In the genomic region with DNA sequence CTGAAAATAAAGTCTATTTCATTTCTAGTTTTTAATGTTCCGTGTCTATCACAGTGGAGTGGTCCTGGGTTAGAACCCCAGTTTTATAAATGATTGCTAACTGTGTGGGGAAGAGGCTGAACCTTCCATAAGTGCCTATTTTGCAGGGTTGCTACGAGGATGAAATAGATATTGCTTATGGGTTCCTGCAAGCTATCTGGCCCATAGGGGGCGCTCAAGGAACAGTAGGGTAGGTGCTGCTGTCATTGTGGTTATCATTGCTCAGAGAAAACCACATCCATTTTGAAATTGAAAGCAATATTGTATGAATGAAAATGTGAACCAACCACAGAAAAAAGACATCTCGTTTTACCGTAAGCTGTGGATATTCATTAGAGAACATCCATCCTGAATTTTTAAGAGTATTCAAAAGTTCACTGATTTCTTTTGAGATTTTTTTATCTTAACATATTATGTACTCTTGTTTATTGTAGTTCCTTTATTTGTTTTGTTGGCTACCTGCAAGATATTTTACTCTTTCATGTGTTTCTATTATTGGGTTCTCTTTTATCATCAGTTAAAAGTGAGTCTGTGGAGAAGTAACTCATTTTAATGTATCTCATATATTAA, we compare ENCODE assay signal across 8 cellular contexts.
DNase-seq lines count a peak whose midpoint lies in the region; ATAC-seq and TF ChIP-seq lines count a peak whose summit lies in the region.

No MANE protein-coding gene starts in this region.

- H3K4me1 ChIP-seq in BE2C, result no peaks in the 10 kb centered on the region
- H3K4me1 ChIP-seq in liver (ENCODE audit: control insufficient read depth in 4 of 4, insufficient read depth in 4 of 4, low read length in 3 of 4), result no peaks in the 10 kb centered on the region

- H3K27me3 ChIP-seq in BE2C, result no peaks in the 10 kb centered on the region
- H3K27me3 ChIP-seq in liver (ENCODE audit: control insufficient read depth in 4 of 4, insufficient read depth in 4 of 4, low read length in 3 of 4), result no peaks in the 10 kb centered on the region

- 30% methylated on average over 5 of the region's 5 CpGs for WGBS in liver

- H3K9ac ChIP-seq in liver (ENCODE audit: low read depth in 1 of 2, low read length in 2 of 2), result no peak overlapping the region

- H3K9me3 Mint-ChIP-seq in central memory CD8-positive, alpha-beta T cell, result peaks cover 5% of the 10 kb centered on the region

- no peak overlapping the region for H3K4me3 Mint-ChIP-seq in central memory CD8-positive, alpha-beta T cell

- no peaks in the 10 kb centered on the region for H3K4me1 Mint-ChIP-seq in central memory CD8-positive, alpha-beta T cell

- TF ChIP-seq CTCF in BE2C (IDR thresholded peaks at IDR 0.05; ENCODE audit: low read depth, low read length) (peak; percentile 84), liver (IDR thresholded peaks at IDR 0.05; ENCODE audit: low read depth, low read length, missing input control) (peak; percentile 81)

- H3K9me3 ChIP-seq in BE2C (no peaks in the 10 kb centered on the region), liver (ENCODE audit: control insufficient read depth in 4 of 4, low read length in 3 of 4) (no peaks in the 10 kb centered on the region)

- H3K4me3 ChIP-seq in BE2C (ENCODE audit: low read depth, low read length) (no peak overlapping the region), liver (ENCODE audit: low read depth in 1 of 3, low read length in 3 of 3) (no peak overlapping the region)

- H3K36me3 Mint-ChIP-seq in central memory CD8-positive, alpha-beta T cell (ENCODE audit: insufficient read depth), result no peaks in the 10 kb centered on the region

- H3K27ac ChIP-seq in liver (ENCODE audit: low read depth in 1 of 2, low read length in 2 of 2), result no peak overlapping the region

- H3K27ac Mint-ChIP-seq in central memory CD8-positive, alpha-beta T cell (ENCODE audit: low read depth), result no peak overlapping the region

- DNase-seq in BE2C (peak; percentile 82), NCI-H345 (lab: John Stamatoyannopoulos, UW) (peak; percentile 79)
- DNase-seq in activated CD4-positive, CD25-positive, alpha-beta regulatory T cell treated with anti-CD3 and anti-CD28 coated beads, Interleukin-2, amount 50 U/mL, for 16 hours (ENCODE audit: low read depth, low spot score), result peak; percentile 48
- peak; percentile 54 to 59 for DNase-seq in central memory CD8-positive, alpha-beta T cell (ENCODE audit: low spot score in 2 of 2)
- peak; percentile 58 for DNase-seq in stimulated activated CD8-positive, alpha-beta memory T cell treated with anti-CD3 and anti-CD28 coated beads, Interleukin-12 subunit alpha, Interleukin-12 subunit beta, amount 100 ng/mL, for 1 hour (ENCODE audit: low read depth)

- peak; percentile 85 to 86 for TF ChIP-seq RAD21 in liver (IDR thresholded peaks at IDR 0.05)

- ATAC-seq in GM19035 (IDR thresholded peaks at IDR 0.05; ENCODE audit: unreplicated experiment) (peak; percentile 96), HG03159 (IDR thresholded peaks at IDR 0.05; ENCODE audit: unreplicated experiment) (peak; percentile 96)
- ATAC-seq in central memory CD8-positive, alpha-beta T cell (replicated peaks; ENCODE audit: extremely low read depth, poor library complexity, severe bottlenecking), result peak; percentile 77

- H3K36me3 ChIP-seq in BE2C, result no peaks in the 10 kb centered on the region
- peaks cover 0 to 3% (median 0%) of the 10 kb centered on the region in 4 donors for H3K36me3 ChIP-seq in liver (ENCODE audit: control insufficient read depth in 4 of 4, insufficient read depth in 3 of 4, low read depth in 1 of 4, low read length in 3 of 4)

- H3K27me3 Mint-ChIP-seq in central memory CD8-positive, alpha-beta T cell, result peaks cover 6% of the 10 kb centered on the region

TF ChIP-seq in liver, 16 proteins besides CTCF, POLR2A, EP300 and RAD21:
- no peak for TF ChIP-seq RXRA (IDR thresholded peaks at IDR 0.05)
- TF ChIP-seq YY1 (IDR thresholded peaks at IDR 0.05), result peak; percentile 55
- TF ChIP-seq GABPA (IDR thresholded peaks at IDR 0.05 in 1 of 2, conservative IDR thresholded peaks at IDR 0.05 in 1 of 2), result no peak
- TF ChIP-seq TAF1 (conservative IDR thresholded peaks at IDR 0.05), result no peak
